ENCODE assay signal across 1 cellular context in the genomic region with DNA sequence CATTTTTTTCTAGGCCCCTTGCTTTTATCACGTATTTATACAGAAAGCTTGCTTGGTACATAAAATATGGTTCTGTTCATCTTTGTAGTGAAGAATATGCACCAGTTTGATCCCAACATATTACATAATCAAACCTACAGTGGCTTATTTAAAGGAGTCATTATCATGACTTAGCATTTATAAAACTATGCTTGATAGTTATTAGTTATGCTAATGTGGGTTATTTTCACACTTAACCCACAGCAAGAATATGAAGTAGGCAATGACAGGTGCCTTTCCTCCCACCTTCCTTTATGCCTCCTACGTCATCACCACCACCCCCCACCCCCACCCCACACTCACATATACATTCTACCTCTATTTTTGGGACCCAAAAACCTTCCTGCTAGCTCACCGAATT.
TF ChIP-seq lines count a peak whose summit lies in the region.

No MANE protein-coding gene starts in this region.

TF ChIP-seq in liver, 16 proteins besides CTCF, POLR2A, EP300 and RAD21:
- TF ChIP-seq, protein P1, sequence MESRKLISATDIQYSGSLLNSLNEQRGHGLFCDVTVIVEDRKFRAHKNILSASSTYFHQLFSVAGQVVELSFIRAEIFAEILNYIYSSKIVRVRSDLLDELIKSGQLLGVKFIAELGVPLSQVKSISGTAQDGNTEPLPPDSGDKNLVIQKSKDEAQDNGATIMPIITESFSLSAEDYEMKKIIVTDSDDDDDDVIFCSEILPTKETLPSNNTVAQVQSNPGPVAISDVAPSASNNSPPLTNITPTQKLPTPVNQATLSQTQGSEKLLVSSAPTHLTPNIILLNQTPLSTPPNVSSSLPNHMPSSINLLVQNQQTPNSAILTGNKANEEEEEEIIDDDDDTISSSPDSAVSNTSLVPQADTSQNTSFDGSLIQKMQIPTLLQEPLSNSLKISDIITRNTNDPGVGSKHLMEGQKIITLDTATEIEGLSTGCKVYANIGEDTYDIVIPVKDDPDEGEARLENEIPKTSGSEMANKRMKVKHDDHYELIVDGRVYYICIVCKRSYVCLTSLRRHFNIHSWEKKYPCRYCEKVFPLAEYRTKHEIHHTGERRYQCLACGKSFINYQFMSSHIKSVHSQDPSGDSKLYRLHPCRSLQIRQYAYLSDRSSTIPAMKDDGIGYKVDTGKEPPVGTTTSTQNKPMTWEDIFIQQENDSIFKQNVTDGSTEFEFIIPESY (IDR thresholded peaks at IDR 0.05), result no peak
- no peak for TF ChIP-seq SP1 (IDR thresholded peaks at IDR 0.05)
- no peak for TF ChIP-seq ATF3 (IDR thresholded peaks at IDR 0.05)
